ENCODE assay signal across 7 cellular contexts in genomic region chr2:102753563-102754159, GRCh38. TPM values are rescaled to one million over a fixed set of nuclear protein-coding genes. Genes with fewer than 3 reads are reported as not detected.
DNase-seq lines count a peak whose midpoint lies in the region; ATAC-seq and TF ChIP-seq lines count a peak whose summit lies in the region.

No MANE protein-coding gene starts in this region.

- no peak for TF ChIP-seq EP300 in gastroesophageal sphincter (IDR thresholded peaks at IDR 0.05)

- H3K27ac ChIP-seq in gastroesophageal sphincter = no peak overlapping the region

- no peaks in the 10 kb centered on the region for H3K4me1 Mint-ChIP-seq in activated T-helper 1 cell treated with anti-CD3 and anti-CD28 coated beads, Interleukin-12 subunit alpha, Interleukin-12 subunit beta, Interleukin-2, Interleukin-4 antibody, amounts not matched to agents 30 ng/mL and 10 ng/mL and 1 ng/mL, durations not matched to agents 14 hours and 24 hours and 36 hours (ENCODE audit: low read depth)

- H3K27me3 Mint-ChIP-seq in activated T-helper 1 cell treated with anti-CD3 and anti-CD28 coated beads, Interleukin-12 subunit alpha, Interleukin-12 subunit beta, Interleukin-2, Interleukin-4 antibody, amounts not matched to agents 30 ng/mL and 10 ng/mL and 1 ng/mL, durations not matched to agents 14 hours and 24 hours and 36 hours (ENCODE audit: insufficient read depth) = no peaks in the 10 kb centered on the region

- H3K36me3 ChIP-seq in gastroesophageal sphincter = no peaks in the 10 kb centered on the region

- H3K27me3 ChIP-seq in gastroesophageal sphincter = no peaks in the 10 kb centered on the region

- no peak overlapping the region for H3K4me3 ChIP-seq in WI38 (ENCODE audit: low read depth, low read length)
- H3K4me3 ChIP-seq in gastroesophageal sphincter = no peak overlapping the region

- peaks cover 0 to 19% (median 6%) of the 10 kb centered on the region in 3 donors for H3K4me1 ChIP-seq in gastroesophageal sphincter

- TF ChIP-seq CTCF in WI38 (IDR thresholded peaks at IDR 0.05; ENCODE audit: low read depth, low read length) = peak; percentile 51; the same call in 1 of the 2 replicates
- TF ChIP-seq CTCF in gastroesophageal sphincter (IDR thresholded peaks at IDR 0.05) = peak; percentile 68 to 76 (median 72)

- ATAC-seq in GM21619 (IDR thresholded peaks at IDR 0.05; ENCODE audit: unreplicated experiment) (peak; percentile 52), gastroesophageal sphincter (no peak)

- no peak overlapping the region for H3K4me3 Mint-ChIP-seq in activated T-helper 1 cell treated with anti-CD3 and anti-CD28 coated beads, Interleukin-12 subunit alpha, Interleukin-12 subunit beta, Interleukin-2, Interleukin-4 antibody, amounts not matched to agents 30 ng/mL and 10 ng/mL and 1 ng/mL, durations not matched to agents 14 hours and 24 hours and 36 hours

- no peak overlapping the region for H3K27ac Mint-ChIP-seq in activated T-helper 1 cell treated with anti-CD3 and anti-CD28 coated beads, Interleukin-12 subunit alpha, Interleukin-12 subunit beta, Interleukin-2, Interleukin-4 antibody, amounts not matched to agents 30 ng/mL and 10 ng/mL and 1 ng/mL, durations not matched to agents 14 hours and 24 hours and 36 hours

- peak; percentile 36 for DNase-seq in DMS79 treated with DMSO at 0.1 percent for 48 hours (lab: John Stamatoyannopoulos, UW)
- DNase-seq in NCI-H2029 treated with DMSO at 0.1 percent for 48 hours (lab: John Stamatoyannopoulos, UW) = peak; percentile 21
- DNase-seq in renal cortical epithelial cell (ENCODE audit: low read depth) = peak; percentile 67
- DNase-seq in activated T-helper 1 cell treated with anti-CD3 and anti-CD28 coated beads, Interleukin-12 subunit alpha, Interleukin-12 subunit beta, Interleukin-2, Interleukin-4 antibody, amounts not matched to agents 30 ng/mL and 10 ng/mL and 1 ng/mL, durations not matched to agents 14 hours and 24 hours and 36 hours (ENCODE audit: low spot score) = no peak

- no peaks in the 10 kb centered on the region for H3K36me3 Mint-ChIP-seq in activated T-helper 1 cell treated with anti-CD3 and anti-CD28 coated beads, Interleukin-12 subunit alpha, Interleukin-12 subunit beta, Interleukin-2, Interleukin-4 antibody, amounts not matched to agents 30 ng/mL and 10 ng/mL and 1 ng/mL, durations not matched to agents 14 hours and 24 hours and 36 hours (ENCODE audit: low read depth)

- TF ChIP-seq POLR2A in gastroesophageal sphincter (IDR thresholded peaks at IDR 0.05) = no peak

- no peaks in the 10 kb centered on the region for H3K9me3 Mint-ChIP-seq in activated T-helper 1 cell treated with anti-CD3 and anti-CD28 coated beads, Interleukin-12 subunit alpha, Interleukin-12 subunit beta, Interleukin-2, Interleukin-4 antibody, amounts not matched to agents 30 ng/mL and 10 ng/mL and 1 ng/mL, durations not matched to agents 14 hours and 24 hours and 36 hours

- no peaks in the 10 kb centered on the region for H3K9me3 ChIP-seq in gastroesophageal sphincter

- intact Hi-C loops in activated T-helper 1 cell treated with anti-CD3 and anti-CD28 coated beads, Interleukin-12 subunit alpha, Interleukin-12 subunit beta, Interleukin-2, Interleukin-4 antibody, amounts not matched to agents 30 ng/mL and 10 ng/mL and 1 ng/mL, durations not matched to agents 14 hours and 24 hours and 36 hours (cut with micrococcal nuclease) = loop anchor here (1.0 kb wide), 1 partner anchor 53 kb away; no protein-coding TSS in a partner anchor

- 64 to 80% methylated on average over 6 to 7 of the region's 7 CpGs for WGBS in gastroesophageal sphincter (ENCODE audit: low coverage in 1 of 2), 2 donors

RNA-seq across cellular contexts. Expression of gene TMEM182, which starts 8.2 kb away (rescaled TPM):
- total RNA-seq in gastroesophageal sphincter (1 to 10 TPM in 1 of 4 donors, under 1 TPM in 3; 0.66 to 1.2 (median 0.80) TPM), renal cortical epithelial cell (3.3 and 4.8 TPM in 2 replicates)
- total RNA-seq in activated T-helper 1 cell treated with anti-CD3 and anti-CD28 coated beads, Interleukin-12 subunit alpha, Interleukin-12 subunit beta, Interleukin-2, Interleukin-4 antibody, amounts not matched to agents 30 ng/mL and 10 ng/mL and 1 ng/mL, durations not matched to agents 14 hours and 24 hours and 36 hours = 2.1 and 4.4 TPM in 2 replicates
